8 cellular contexts compared by ENCODE assay signal in genomic region chr6:161152904-161153662, GRCh38.
DNase-seq lines count a peak whose midpoint lies in the region; ATAC-seq, FAIRE-seq and TF ChIP-seq lines count a peak whose summit lies in the region.

No MANE protein-coding gene starts in this region.

- no peak for DNase-seq in activated naive CD4-positive, alpha-beta T cell treated with anti-CD3 and anti-CD28 coated beads, Interleukin-2, amount 50 U/mL, for 16 hours
- DNase-seq in upper lobe of left lung = peak in 1 of 2 donors; percentile 72
- DNase-seq in GM12892 (ENCODE audit: insufficient read length) = no peak
- DNase-seq in NCI-H226 = no peak
- DNase-seq in Peyer's patch = no peak

- H3K27me3 Mint-ChIP-seq in activated naive CD4-positive, alpha-beta T cell treated with anti-CD3 and anti-CD28 coated beads, Interleukin-2, amount 50 U/mL, for 24 hours = no peaks in the 10 kb centered on the region

- TF ChIP-seq CTCF in VCaP (conservative IDR thresholded peaks at IDR 0.05) (peak; percentile 58), gastroesophageal sphincter (IDR thresholded peaks at IDR 0.05) (peak in 3 of 4 experiments; percentile 35 to 61 (median 53)), upper lobe of left lung (IDR thresholded peaks at IDR 0.05) (peak in 5 of 6 experiments; percentile 22 to 53 (median 44)), Peyer's patch (IDR thresholded peaks at IDR 0.05) (peak in 3 of 6 experiments; percentile 17 to 30 (median 25))

- no peaks in the 10 kb centered on the region for H3K9me3 ChIP-seq in gastroesophageal sphincter
- H3K9me3 ChIP-seq in upper lobe of left lung = no peaks in the 10 kb centered on the region
- H3K9me3 ChIP-seq in Peyer's patch = no peaks in the 10 kb centered on the region

- no peak for FAIRE-seq in GM12892 (lab: Jason Lieb, UNC)

- H3K36me3 ChIP-seq in gastroesophageal sphincter (peaks cover 0 to 75% of the 10 kb centered on the region in 2 donors), upper lobe of left lung (peaks cover 0 to 33% (median 8%) of the 10 kb centered on the region in 4 donors), Peyer's patch (peaks cover 0 to 8% (median 0%) of the 10 kb centered on the region in 3 donors)

- H3K27me3 ChIP-seq in gastroesophageal sphincter = no peaks in the 10 kb centered on the region
- H3K27me3 ChIP-seq in upper lobe of left lung = no peaks in the 10 kb centered on the region
- H3K27me3 ChIP-seq in Peyer's patch = no peaks in the 10 kb centered on the region

- no peak overlapping the region for H3K4me3 Mint-ChIP-seq in activated naive CD4-positive, alpha-beta T cell treated with anti-CD3 and anti-CD28 coated beads, Interleukin-2, amount 50 U/mL, for 24 hours

- peak; percentile 27 for ATAC-seq in gastroesophageal sphincter
- peak in 1 of 2 donors; percentile 45 for ATAC-seq in upper lobe of left lung (ENCODE audit: low FRiP score in 2 of 2)

- H3K4me3 ChIP-seq in gastroesophageal sphincter = no peak overlapping the region
- H3K4me3 ChIP-seq in upper lobe of left lung = no peak overlapping the region
- no peak overlapping the region for H3K4me3 ChIP-seq in Peyer's patch

- H3K4me1 Mint-ChIP-seq in activated naive CD4-positive, alpha-beta T cell treated with anti-CD3 and anti-CD28 coated beads, Interleukin-2, amount 50 U/mL, for 24 hours = no peaks in the 10 kb centered on the region

- H3K27ac ChIP-seq in VCaP = no peak overlapping the region
- H3K27ac ChIP-seq in gastroesophageal sphincter = no peak overlapping the region
- H3K27ac ChIP-seq in upper lobe of left lung = no peak overlapping the region
- no peak overlapping the region for H3K27ac ChIP-seq in Peyer's patch

- WGBS in gastroesophageal sphincter (ENCODE audit: low coverage in 1 of 2), 2 donors = 100% methylated on average over 1 of the region's 18 CpGs; no CpG with 5 or more reads in 1 of the 2 donors
- 94 to 98% methylated on average over 17 to 18 of the region's 18 CpGs for WGBS in upper lobe of left lung, 2 donors

- peaks cover 1% of the 10 kb centered on the region for H3K9me3 Mint-ChIP-seq in activated naive CD4-positive, alpha-beta T cell treated with anti-CD3 and anti-CD28 coated beads, Interleukin-2, amount 50 U/mL, for 24 hours

- peaks cover 9% of the 10 kb centered on the region for H3K36me3 Mint-ChIP-seq in activated naive CD4-positive, alpha-beta T cell treated with anti-CD3 and anti-CD28 coated beads, Interleukin-2, amount 50 U/mL, for 24 hours

- H3K27ac Mint-ChIP-seq in activated naive CD4-positive, alpha-beta T cell treated with anti-CD3 and anti-CD28 coated beads, Interleukin-2, amount 50 U/mL, for 24 hours = peak overlapping the region; percentile 59

- H3K4me1 ChIP-seq in gastroesophageal sphincter (no peaks in the 10 kb centered on the region), upper lobe of left lung (no peaks in the 10 kb centered on the region), Peyer's patch (no peaks in the 10 kb centered on the region)

- TF ChIP-seq EP300 in gastroesophageal sphincter (IDR thresholded peaks at IDR 0.05) (no peak), upper lobe of left lung (IDR thresholded peaks at IDR 0.05) (no peak)

- TF ChIP-seq POLR2A in gastroesophageal sphincter (IDR thresholded peaks at IDR 0.05) (no peak), upper lobe of left lung (IDR thresholded peaks at IDR 0.05) (no peak), GM12892 (IDR thresholded peaks at IDR 0.05; ENCODE audit: low read depth, low read length) (no peak), Peyer's patch (IDR thresholded peaks at IDR 0.05) (no peak)
